Comparison of ENCODE assay signal across 1 cellular context in the genomic region with DNA sequence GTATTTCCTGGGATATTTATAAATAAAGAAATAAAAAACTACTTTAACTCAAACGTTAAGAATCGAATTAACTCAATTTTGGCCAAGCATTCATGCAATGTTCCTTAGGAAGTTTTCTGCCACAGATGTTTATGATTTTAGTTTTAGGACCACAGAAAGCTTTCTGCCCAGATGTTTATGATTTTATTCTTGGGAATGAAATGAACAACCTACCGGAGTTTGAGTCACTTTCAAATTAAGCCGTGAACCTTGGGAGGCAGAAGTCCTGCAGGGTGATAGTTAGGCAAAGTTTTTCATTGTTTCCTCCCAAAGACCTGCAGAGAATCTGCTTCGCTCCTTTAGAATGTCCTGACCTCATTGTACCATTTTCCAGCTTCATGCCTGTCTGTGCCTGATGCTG.
TF ChIP-seq lines count a peak whose summit lies in the region.

No MANE protein-coding gene starts in this region.

TF ChIP-seq in GM23338, 12 proteins besides CTCF, POLR2A, EP300 and RAD21 (continued from another document):
- TF ChIP-seq, protein P1, sequence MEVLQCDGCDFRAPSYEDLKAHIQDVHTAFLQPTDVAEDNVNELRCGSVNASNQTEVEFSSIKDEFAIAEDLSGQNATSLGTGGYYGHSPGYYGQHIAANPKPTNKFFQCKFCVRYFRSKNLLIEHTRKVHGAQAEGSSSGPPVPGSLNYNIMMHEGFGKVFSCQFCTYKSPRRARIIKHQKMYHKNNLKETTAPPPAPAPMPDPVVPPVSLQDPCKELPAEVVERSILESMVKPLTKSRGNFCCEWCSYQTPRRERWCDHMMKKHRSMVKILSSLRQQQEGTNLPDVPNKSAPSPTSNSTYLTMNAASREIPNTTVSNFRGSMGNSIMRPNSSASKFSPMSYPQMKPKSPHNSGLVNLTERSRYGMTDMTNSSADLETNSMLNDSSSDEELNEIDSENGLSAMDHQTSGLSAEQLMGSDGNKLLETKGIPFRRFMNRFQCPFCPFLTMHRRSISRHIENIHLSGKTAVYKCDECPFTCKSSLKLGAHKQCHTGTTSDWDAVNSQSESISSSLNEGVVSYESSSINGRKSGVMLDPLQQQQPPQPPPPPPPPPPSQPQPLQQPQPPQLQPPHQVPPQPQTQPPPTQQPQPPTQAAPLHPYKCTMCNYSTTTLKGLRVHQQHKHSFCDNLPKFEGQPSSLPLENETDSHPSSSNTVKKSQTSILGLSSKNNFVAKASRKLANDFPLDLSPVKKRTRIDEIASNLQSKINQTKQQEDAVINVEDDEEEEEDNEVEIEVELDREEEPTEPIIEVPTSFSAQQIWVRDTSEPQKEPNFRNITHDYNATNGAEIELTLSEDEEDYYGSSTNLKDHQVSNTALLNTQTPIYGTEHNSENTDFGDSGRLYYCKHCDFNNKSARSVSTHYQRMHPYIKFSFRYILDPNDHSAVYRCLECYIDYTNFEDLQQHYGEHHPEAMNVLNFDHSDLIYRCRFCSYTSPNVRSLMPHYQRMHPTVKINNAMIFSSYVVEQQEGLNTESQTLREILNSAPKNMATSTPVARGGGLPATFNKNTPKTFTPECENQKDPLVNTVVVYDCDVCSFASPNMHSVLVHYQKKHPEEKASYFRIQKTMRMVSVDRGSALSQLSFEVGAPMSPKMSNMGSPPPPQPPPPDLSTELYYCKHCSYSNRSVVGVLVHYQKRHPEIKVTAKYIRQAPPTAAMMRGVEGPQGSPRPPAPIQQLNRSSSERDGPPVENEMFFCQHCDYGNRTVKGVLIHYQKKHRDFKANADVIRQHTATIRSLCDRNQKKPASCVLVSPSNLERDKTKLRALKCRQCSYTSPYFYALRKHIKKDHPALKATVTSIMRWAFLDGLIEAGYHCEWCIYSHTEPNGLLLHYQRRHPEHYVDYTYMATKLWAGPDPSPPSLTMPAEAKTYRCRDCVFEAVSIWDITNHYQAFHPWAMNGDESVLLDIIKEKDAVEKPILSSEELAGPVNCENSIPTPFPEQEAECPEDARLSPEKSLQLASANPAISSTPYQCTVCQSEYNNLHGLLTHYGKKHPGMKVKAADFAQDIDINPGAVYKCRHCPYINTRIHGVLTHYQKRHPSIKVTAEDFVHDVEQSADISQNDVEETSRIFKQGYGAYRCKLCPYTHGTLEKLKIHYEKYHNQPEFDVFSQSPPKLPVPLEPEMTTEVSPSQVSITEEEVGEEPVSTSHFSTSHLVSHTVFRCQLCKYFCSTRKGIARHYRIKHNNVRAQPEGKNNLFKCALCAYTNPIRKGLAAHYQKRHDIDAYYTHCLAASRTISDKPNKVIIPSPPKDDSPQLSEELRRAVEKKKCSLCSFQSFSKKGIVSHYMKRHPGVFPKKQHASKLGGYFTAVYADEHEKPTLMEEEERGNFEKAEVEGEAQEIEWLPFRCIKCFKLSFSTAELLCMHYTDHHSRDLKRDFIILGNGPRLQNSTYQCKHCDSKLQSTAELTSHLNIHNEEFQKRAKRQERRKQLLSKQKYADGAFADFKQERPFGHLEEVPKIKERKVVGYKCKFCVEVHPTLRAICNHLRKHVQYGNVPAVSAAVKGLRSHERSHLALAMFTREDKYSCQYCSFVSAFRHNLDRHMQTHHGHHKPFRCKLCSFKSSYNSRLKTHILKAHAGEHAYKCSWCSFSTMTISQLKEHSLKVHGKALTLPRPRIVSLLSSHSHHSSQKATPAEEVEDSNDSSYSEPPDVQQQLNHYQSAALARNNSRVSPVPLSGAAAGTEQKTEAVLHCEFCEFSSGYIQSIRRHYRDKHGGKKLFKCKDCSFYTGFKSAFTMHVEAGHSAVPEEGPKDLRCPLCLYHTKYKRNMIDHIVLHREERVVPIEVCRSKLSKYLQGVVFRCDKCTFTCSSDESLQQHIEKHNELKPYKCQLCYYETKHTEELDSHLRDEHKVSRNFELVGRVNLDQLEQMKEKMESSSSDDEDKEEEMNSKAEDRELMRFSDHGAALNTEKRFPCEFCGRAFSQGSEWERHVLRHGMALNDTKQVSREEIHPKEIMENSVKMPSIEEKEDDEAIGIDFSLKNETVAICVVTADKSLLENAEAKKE (CRISPR knock-in tag; IDR thresholded peaks at IDR 0.05) = no peak
- TF ChIP-seq EZH2 (IDR thresholded peaks at IDR 0.05; ENCODE audit: low read depth, unreplicated experiment) = no peak
- TF ChIP-seq POLR2AphosphoS5 (IDR thresholded peaks at IDR 0.05; ENCODE audit: low read depth) = no peak
- no peak for TF ChIP-seq CREB1 (CRISPR knock-in tag; IDR thresholded peaks at IDR 0.05; ENCODE audit: low read depth)
- TF ChIP-seq, protein P2, sequence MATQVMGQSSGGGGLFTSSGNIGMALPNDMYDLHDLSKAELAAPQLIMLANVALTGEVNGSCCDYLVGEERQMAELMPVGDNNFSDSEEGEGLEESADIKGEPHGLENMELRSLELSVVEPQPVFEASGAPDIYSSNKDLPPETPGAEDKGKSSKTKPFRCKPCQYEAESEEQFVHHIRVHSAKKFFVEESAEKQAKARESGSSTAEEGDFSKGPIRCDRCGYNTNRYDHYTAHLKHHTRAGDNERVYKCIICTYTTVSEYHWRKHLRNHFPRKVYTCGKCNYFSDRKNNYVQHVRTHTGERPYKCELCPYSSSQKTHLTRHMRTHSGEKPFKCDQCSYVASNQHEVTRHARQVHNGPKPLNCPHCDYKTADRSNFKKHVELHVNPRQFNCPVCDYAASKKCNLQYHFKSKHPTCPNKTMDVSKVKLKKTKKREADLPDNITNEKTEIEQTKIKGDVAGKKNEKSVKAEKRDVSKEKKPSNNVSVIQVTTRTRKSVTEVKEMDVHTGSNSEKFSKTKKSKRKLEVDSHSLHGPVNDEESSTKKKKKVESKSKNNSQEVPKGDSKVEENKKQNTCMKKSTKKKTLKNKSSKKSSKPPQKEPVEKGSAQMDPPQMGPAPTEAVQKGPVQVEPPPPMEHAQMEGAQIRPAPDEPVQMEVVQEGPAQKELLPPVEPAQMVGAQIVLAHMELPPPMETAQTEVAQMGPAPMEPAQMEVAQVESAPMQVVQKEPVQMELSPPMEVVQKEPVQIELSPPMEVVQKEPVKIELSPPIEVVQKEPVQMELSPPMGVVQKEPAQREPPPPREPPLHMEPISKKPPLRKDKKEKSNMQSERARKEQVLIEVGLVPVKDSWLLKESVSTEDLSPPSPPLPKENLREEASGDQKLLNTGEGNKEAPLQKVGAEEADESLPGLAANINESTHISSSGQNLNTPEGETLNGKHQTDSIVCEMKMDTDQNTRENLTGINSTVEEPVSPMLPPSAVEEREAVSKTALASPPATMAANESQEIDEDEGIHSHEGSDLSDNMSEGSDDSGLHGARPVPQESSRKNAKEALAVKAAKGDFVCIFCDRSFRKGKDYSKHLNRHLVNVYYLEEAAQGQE (IDR thresholded peaks at IDR 0.05; ENCODE audit: unreplicated experiment) = no peak
- TF ChIP-seq, protein P3, sequence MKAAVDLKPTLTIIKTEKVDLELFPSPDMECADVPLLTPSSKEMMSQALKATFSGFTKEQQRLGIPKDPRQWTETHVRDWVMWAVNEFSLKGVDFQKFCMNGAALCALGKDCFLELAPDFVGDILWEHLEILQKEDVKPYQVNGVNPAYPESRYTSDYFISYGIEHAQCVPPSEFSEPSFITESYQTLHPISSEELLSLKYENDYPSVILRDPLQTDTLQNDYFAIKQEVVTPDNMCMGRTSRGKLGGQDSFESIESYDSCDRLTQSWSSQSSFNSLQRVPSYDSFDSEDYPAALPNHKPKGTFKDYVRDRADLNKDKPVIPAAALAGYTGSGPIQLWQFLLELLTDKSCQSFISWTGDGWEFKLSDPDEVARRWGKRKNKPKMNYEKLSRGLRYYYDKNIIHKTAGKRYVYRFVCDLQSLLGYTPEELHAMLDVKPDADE (IDR thresholded peaks at IDR 0.05) = no peak
- TF ChIP-seq EZH2phosphoT487 (IDR thresholded peaks at IDR 0.05; ENCODE audit: unreplicated experiment) = no peak
- TF ChIP-seq NANOG (IDR thresholded peaks at IDR 0.05; ENCODE audit: borderline replicate concordance) = no peak
- TF ChIP-seq STAT1 (IDR thresholded peaks at IDR 0.05; ENCODE audit: unreplicated experiment) = no peak
